Comparison of ENCODE assay signal across 29 cellular contexts in the genomic region with DNA sequence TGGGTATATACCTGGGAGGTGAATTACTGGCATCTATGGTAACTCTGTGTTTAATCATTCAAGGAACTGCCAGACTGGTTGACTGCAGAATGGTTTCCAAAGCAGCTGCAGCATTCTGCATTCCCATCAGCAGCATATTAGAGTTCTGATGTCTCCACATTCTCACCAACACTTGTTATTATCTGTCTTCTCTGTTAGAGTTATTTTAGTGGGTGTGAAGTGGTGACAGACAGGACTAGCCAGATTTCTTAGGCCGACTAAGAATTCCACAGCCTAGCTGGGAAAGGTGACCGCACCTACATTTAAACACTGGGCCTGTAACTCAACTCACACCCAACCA.
"Had no signal": no experiment of that assay in that cellular context is flagged by ENCODE, and none has a peak within 500 bp of the region (broad histone marks: within the 10 kb centered on the region; RNA-seq: fewer than 3 reads in every experiment).

No MANE protein-coding gene starts in this region.

- H3K36me3 ChIP-seq: gastroesophageal sphincter, heart left ventricle, ovary, sigmoid colon, spleen, thoracic aorta, tibial nerve, vagina had no signal

- H3K4me1 ChIP-seq: psoas muscle had no signal

- H3K9me3 ChIP-seq: ovary, psoas muscle, thoracic aorta, vagina had no signal

- H2AFZ ChIP-seq: hepatocyte had no signal

- H3K4me2 ChIP-seq: hepatocyte had no signal

- DNase-seq: effector CD8-positive, alpha-beta T cell; foreskin keratinocyte; heart left ventricle; kidney; midbrain; naive thymus-derived CD8-positive, alpha-beta T cell; nephron progenitor cell; occipital lobe; ovary; psoas muscle; right cardiac atrium; sigmoid colon; spleen; stimulated activated CD4-positive, alpha-beta T cell treated with anti-CD3 and anti-CD28 coated beads, Interleukin-4, amount 100 ng/mL, for 4 hours; stimulated activated naive CD8-positive, alpha-beta T cell treated with anti-CD3 and anti-CD28 coated beads, Interleukin-15, Interleukin-2, amounts not matched to agents 100 U/mL and 50 U/mL, for 24 hours; substantia nigra had no signal

- H3K27me3 Mint-ChIP-seq: naive thymus-derived CD8-positive, alpha-beta T cell had no signal

- H3K27ac ChIP-seq: epithelial cell of prostate, foreskin keratinocyte, gastroesophageal sphincter, heart left ventricle, hepatocyte, ovary, psoas muscle, sigmoid colon, skin epidermis, spleen, thoracic aorta, tibial nerve, vagina had no signal

- H3K4me3 ChIP-seq: gastroesophageal sphincter, heart left ventricle, hepatocyte, lung, ovary, psoas muscle, sigmoid colon, skin epidermis, spleen, thoracic aorta, tibial nerve, vagina had no signal

- H3K9me3 Mint-ChIP-seq: dendritic cell treated with granulocyte-macrophage colony-stimulating factor and Interleukin-4, amounts not matched to agents 40 ng/mL and 50 ng/mL, for 4 days had no signal

- H3K27me3 ChIP-seq: foreskin keratinocyte, gastroesophageal sphincter, heart left ventricle, hepatocyte, ovary, sigmoid colon, spleen, tibial nerve, vagina had no signal

- H3K79me2 ChIP-seq: hepatocyte had no signal

- ATAC-seq: esophagus mucosa; foreskin keratinocyte; gastroesophageal sphincter; heart left ventricle; left lobe of liver; naive thymus-derived CD8-positive, alpha-beta T cell; psoas muscle; stimulated activated memory B cell treated with anti-CD40 and anti-IgM and Interleukin-4, amounts not matched to agents 10 μg/mL and 1 μg/mL and 100 μg/mL, for 72 hours; stimulated activated naive CD8-positive, alpha-beta T cell treated with anti-CD3 and anti-CD28 coated beads, Interleukin-15, Interleukin-2, amounts not matched to agents 100 U/mL and 50 U/mL, for 24 hours had no signal

- H3K4me3 Mint-ChIP-seq: dendritic cell treated with granulocyte-macrophage colony-stimulating factor and Interleukin-4, amounts not matched to agents 40 ng/mL and 50 ng/mL, for 4 days; memory B cell; naive thymus-derived CD8-positive, alpha-beta T cell; nephron progenitor cell; stimulated activated memory B cell treated with anti-CD40 and anti-IgM and Interleukin-4, amounts not matched to agents 10 μg/mL and 1 μg/mL and 100 μg/mL, for 72 hours had no signal

- H3K27ac Mint-ChIP-seq: dendritic cell treated with granulocyte-macrophage colony-stimulating factor and Interleukin-4, amounts not matched to agents 40 ng/mL and 50 ng/mL, for 4 days; memory B cell; naive thymus-derived CD8-positive, alpha-beta T cell; nephron progenitor cell; stimulated activated memory B cell treated with anti-CD40 and anti-IgM and Interleukin-4, amounts not matched to agents 10 μg/mL and 1 μg/mL and 100 μg/mL, for 72 hours had no signal

- H3K4me1 Mint-ChIP-seq: memory B cell; stimulated activated memory B cell treated with anti-CD40 and anti-IgM and Interleukin-4, amounts not matched to agents 10 μg/mL and 1 μg/mL and 100 μg/mL, for 72 hours had no signal

- H3K36me3 Mint-ChIP-seq: memory B cell; stimulated activated memory B cell treated with anti-CD40 and anti-IgM and Interleukin-4, amounts not matched to agents 10 μg/mL and 1 μg/mL and 100 μg/mL, for 72 hours had no signal
